In genomic region chr22:30087611-30088010, GRCh38 we compare ENCODE assay signal across 22 cellular contexts. TPM values are rescaled to one million over a fixed set of nuclear protein-coding genes. Genes with fewer than 3 reads are reported as not detected.
DNase-seq lines count a peak whose midpoint lies in the region; ATAC-seq, FAIRE-seq and TF ChIP-seq lines count a peak whose summit lies in the region.
"Had no signal": no experiment of that assay in that cellular context is flagged by ENCODE, and none has a peak within 500 bp of the region (broad histone marks: within the 10 kb centered on the region; RNA-seq: fewer than 3 reads in every experiment).

No MANE protein-coding gene starts in this region.

- H3K4me3 Mint-ChIP-seq in activated CD4-positive, alpha-beta T cell treated with anti-CD3 and anti-CD28 coated beads for 36 hours, result no peak overlapping the region
- H3K4me3 Mint-ChIP-seq: CD4-positive, alpha-beta T cell had no signal

- H3K27ac Mint-ChIP-seq in activated CD4-positive, alpha-beta T cell treated with anti-CD3 and anti-CD28 coated beads for 36 hours, result no peak overlapping the region
- H3K27ac Mint-ChIP-seq: CD4-positive, alpha-beta T cell had no signal

- TF ChIP-seq CTCF in PC-3 (conservative IDR thresholded peaks at IDR 0.05; ENCODE audit: low read depth, low read length), result no peak
- TF ChIP-seq CTCF in bronchial epithelial cell (IDR thresholded peaks at IDR 0.05; ENCODE audit: insufficient read depth, low read length, severe bottlenecking), result no peak
- TF ChIP-seq CTCF in heart left ventricle (IDR thresholded peaks at IDR 0.05), result no peak

- peaks cover 2% of the 10 kb centered on the region for H3K27me3 Mint-ChIP-seq in activated CD4-positive, alpha-beta T cell treated with anti-CD3 and anti-CD28 coated beads for 36 hours
- H3K27me3 Mint-ChIP-seq: CD4-positive, alpha-beta T cell had no signal

- POLR2A ChIA-PET in activated CD4-positive, alpha-beta T cell treated with anti-CD3 and anti-CD28 coated beads for 36 hours (lab: Charles Lee), result no interaction called here
- POLR2A ChIA-PET in PC-3 (lab: Charles Lee; ENCODE audit: unreplicated experiment), result no interaction called here

- no TSS peak for BruUV-seq in PC-3 (replicated peaks; lab: Mats Ljungman, UMichigan)

- peaks cover 7% of the 10 kb centered on the region for H3K4me1 Mint-ChIP-seq in activated CD4-positive, alpha-beta T cell treated with anti-CD3 and anti-CD28 coated beads for 36 hours

- H3K9me3 ChIP-seq in PC-3 (ENCODE audit: low read length) (no peaks in the 10 kb centered on the region), heart left ventricle (peaks cover 0 to 9% (median 0%) of the 10 kb centered on the region in 12 donors)
- H3K9me3 ChIP-seq: BE2C had no signal

- H4K20me1 ChIP-seq in PC-3 (ENCODE audit: low read length), result no peaks in the 10 kb centered on the region

- no peak for DNase-seq in activated CD4-positive, alpha-beta T cell treated with anti-CD3 and anti-CD28 coated beads for 36 hours
- no peak for DNase-seq in activated CD4-positive, alpha-beta T cell treated with anti-CD3 and anti-CD28 coated beads, Interleukin-2, amount 50 U/mL, for 48 hours
- DNase-seq in PC-3 (no peak), bronchial epithelial cell (ENCODE audit: low read depth) (peak; percentile 9), kidney glomerular epithelial cell (lab: John Stamatoyannopoulos, UW) (peak; percentile 47), heart left ventricle (no peak)
- DNase-seq: 8988T; BE2C; Caco-2; CD4-positive, alpha-beta T cell; GDM1; Kasumi-1; NCI-H1105 treated with DMSO at 0.1 percent for 48 hours; NCI-H1694; NCI-H2081 treated with DMSO at 0.1 percent for 48 hours; SIG-M5 had no signal

- TF ChIP-seq POLR2A in heart left ventricle (IDR thresholded peaks at IDR 0.05), result no peak

- H3F3A ChIP-seq in PC-3 (ENCODE audit: low read length, unreplicated experiment), result no peaks in the 10 kb centered on the region

- 0 out of 2 replicates have a peak overlapping the region, but pooled peaks have one; percentile 2 for H3K27ac ChIP-seq in PC-3 (ENCODE audit: low read length)
- no peak overlapping the region for H3K27ac ChIP-seq in heart left ventricle

- H3K27me3 ChIP-seq in PC-3 (ENCODE audit: low read length) (no peaks in the 10 kb centered on the region), bronchial epithelial cell (ENCODE audit: control insufficient read depth, insufficient read depth, low read length) (no peaks in the 10 kb centered on the region), heart left ventricle (peaks cover 0 to 9% (median 0%) of the 10 kb centered on the region in 9 donors)
- H3K27me3 ChIP-seq: BE2C had no signal

- H3K79me2 ChIP-seq in PC-3 (ENCODE audit: low read length), result no peaks in the 10 kb centered on the region

- no peak for FAIRE-seq in bronchial epithelial cell (lab: Jason Lieb, UNC)
- FAIRE-seq: H54 had no signal

- no peak overlapping the region for H3K9ac ChIP-seq in PC-3 (ENCODE audit: low read length)

- no peak overlapping the region for H3K4me3 ChIP-seq in PC-3 (ENCODE audit: low read length)
- H3K4me3 ChIP-seq in bronchial epithelial cell (ENCODE audit: low read depth, low read length), result no peak overlapping the region
- H3K4me3 ChIP-seq in heart left ventricle, result no peak overlapping the region

- CTCF ChIA-PET in activated CD4-positive, alpha-beta T cell treated with anti-CD3 and anti-CD28 coated beads for 36 hours (lab: Charles Lee), result interaction anchor here (0.6 to 4.6 kb wide), 3 partner anchors 10 to 321 kb away, joined by 3 to 33 read pairs (median 11); no protein-coding TSS in a partner anchor
- CTCF ChIA-PET in PC-3 (lab: Charles Lee), result no interaction called here

- H3K9me2 ChIP-seq in PC-3 (replicated peaks; ENCODE audit: low read length), result no peaks in the 10 kb centered on the region

- no peak overlapping the region for H2AFZ ChIP-seq in PC-3 (ENCODE audit: low read length)

- peak; percentile 16 for ATAC-seq in activated CD4-positive, alpha-beta T cell treated with anti-CD3 and anti-CD28 coated beads for 36 hours
- ATAC-seq in PC-3 (no peak), HG02798 (IDR thresholded peaks at IDR 0.05; ENCODE audit: poor library complexity, unreplicated experiment) (no peak), HG03439 (IDR thresholded peaks at IDR 0.05; ENCODE audit: unreplicated experiment) (no peak), heart left ventricle (no peak)

- H3K36me3 ChIP-seq in PC-3 (ENCODE audit: low read depth, low read length) (peaks cover 3% of the 10 kb centered on the region; the same call in 1 of the 2 replicates), bronchial epithelial cell (ENCODE audit: control insufficient read depth, insufficient read depth, low read length) (no peaks in the 10 kb centered on the region), heart left ventricle (no peaks in the 10 kb centered on the region)
- H3K36me3 ChIP-seq: BE2C had no signal

- intact Hi-C loops in activated CD4-positive, alpha-beta T cell treated with anti-CD3 and anti-CD28 coated beads for 36 hours (cut with DNase I, micrococcal nuclease), result loop anchor here in 1 of 2 experiments (2.0 to 10.0 kb wide), 6 partner anchors 80 to 497 kb away; partner anchors contain the start of genes ASCC2, CABP7, UQCR10 and ZMAT5
- intact Hi-C loops in PC-3 (cut with micrococcal nuclease) (loop anchor here (2.0 to 5.0 kb wide), 3 partner anchors 71 to 453 kb away; no protein-coding TSS in a partner anchor), heart left ventricle (cut with DNase I) (loop anchor here in 9 of 10 donors (2.0 to 10.0 kb wide), 9 partner anchors 383 to 690 kb away; no protein-coding TSS in a partner anchor)

- no peaks in the 10 kb centered on the region; the same call in 1 of the 2 replicates for H3K4me1 ChIP-seq in PC-3 (ENCODE audit: insufficient read depth, low read length)
- peaks cover 0 to 7% (median 0%) of the 10 kb centered on the region in 12 donors for H3K4me1 ChIP-seq in heart left ventricle
- H3K4me1 ChIP-seq: BE2C, Caco-2 had no signal

- no peaks in the 10 kb centered on the region for H3K9me3 Mint-ChIP-seq in activated CD4-positive, alpha-beta T cell treated with anti-CD3 and anti-CD28 coated beads for 36 hours (ENCODE audit: low read depth)

- no peak overlapping the region for H3K4me2 ChIP-seq in PC-3 (ENCODE audit: low read length)

- H3K36me3 Mint-ChIP-seq in activated CD4-positive, alpha-beta T cell treated with anti-CD3 and anti-CD28 coated beads for 36 hours (ENCODE audit: low read depth), result no peaks in the 10 kb centered on the region

RNA-seq across cellular contexts. Expression of gene HORMAD2, which starts 7.3 kb away (rescaled TPM):
- total RNA-seq in activated CD4-positive, alpha-beta T cell treated with anti-CD3 and anti-CD28 coated beads for 36 hours, result not detected
- total RNA-seq in PC-3 (2014; rRNA removed), result not detected in 2 replicates
- total RNA-seq in bronchial epithelial cell, result not detected in 2 replicates
- not detected for total RNA-seq in heart left ventricle
- not detected for polyA plus RNA-seq in heart left ventricle
- total RNA-seq: CD4-positive, alpha-beta T cell; Daoy; NCI-H460; RPMI7951 had no signal

Comparison
In these comparisons a context has a peak if more than half of its experiments do, and no peak if none do; other contexts are left out.
1. DNase-seq: peak in bronchial epithelial cell (single experiment) and kidney glomerular epithelial cell (single experiment); none in activated CD4-positive, alpha-beta T cell treated with anti-CD3 and anti-CD28 coated beads for 36 hours (single experiment), activated CD4-positive, alpha-beta T cell treated with anti-CD3 and anti-CD28 coated beads, Interleukin-2, amount 50 U/mL, for 48 hours (0 of 2), PC-3 (single experiment) and heart left ventricle (0 of 5).